In genomic region chr6:13272131-13273046, GRCh38 we compare ENCODE assay signal across 10 cellular contexts. TPM values are rescaled to one million over a fixed set of nuclear protein-coding genes. Genes with fewer than 3 reads are reported as not detected.
A peak's percentile ranks its signal among the peaks of the same experiment; 100 is the strongest.
DNase-seq lines count a peak whose midpoint lies in the region; ATAC-seq and TF ChIP-seq lines count a peak whose summit lies in the region.
"Had no signal": no experiment of that assay in that cellular context is flagged by ENCODE, and none has a peak within 500 bp of the region (broad histone marks: within the 10 kb centered on the region; RNA-seq: fewer than 3 reads in every experiment).

No MANE protein-coding gene starts in this region.

- peak; percentile 42 for DNase-seq in activated effector memory CD4-positive, alpha-beta T cell treated with anti-CD3 and anti-CD28 coated beads, Interleukin-2, amount 50 U/mL, for 16 hours
- DNase-seq in activated effector memory CD4-positive, alpha-beta T cell treated with Interleukin-2 at 50 U/mL for 16 hours = no peak
- DNase-seq in endodermal cell (no peak), retina (no peak)
- no peak for DNase-seq in stimulated activated effector memory CD8-positive, alpha-beta T cell treated with anti-CD3 and anti-CD28 coated beads, Interleukin-12 subunit alpha, Interleukin-12 subunit beta, amount 100 ng/mL, for 72 hours (ENCODE audit: low spot score in 2 of 2)
- DNase-seq in activated CD4-positive, alpha-beta T cell treated with anti-CD3 and anti-CD28 coated beads for 36 hours = no peak

- 91 to 93% methylated on average over 20 to 24 of the region's 24 CpGs for WGBS in endodermal cell (ENCODE audit: insufficient coverage in 1 of 2, insufficient read length in 1 of 2), 2 experiments

- peak; percentile 53 for ATAC-seq in HG03439 (IDR thresholded peaks at IDR 0.05; ENCODE audit: unreplicated experiment)
- no peak for ATAC-seq in stimulated activated effector memory CD8-positive, alpha-beta T cell treated with anti-CD3 and anti-CD28 coated beads, Interleukin-12 subunit alpha, Interleukin-12 subunit beta, amount 100 ng/mL, for 72 hours
- no peak for ATAC-seq in activated CD4-positive, alpha-beta T cell treated with anti-CD3 and anti-CD28 coated beads for 36 hours
- ATAC-seq: A549 had no signal

- H3K27me3 ChIP-seq in endodermal cell (ENCODE audit: control insufficient read depth, insufficient read depth, low read length, poor library complexity, severe bottlenecking) = no peaks in the 10 kb centered on the region

- no peaks in the 10 kb centered on the region for H3K9me3 ChIP-seq in endodermal cell (ENCODE audit: control insufficient read depth, low read length)
- H3K9me3 ChIP-seq: A549 had no signal

- peak overlapping the region; percentile 11 for H3K27ac ChIP-seq in endodermal cell (ENCODE audit: low read depth, low read length)
- H3K27ac ChIP-seq: A549 had no signal

- CTCF ChIA-PET in activated CD4-positive, alpha-beta T cell treated with anti-CD3 and anti-CD28 coated beads for 36 hours (lab: Charles Lee) = interaction anchor here (0.6 to 1.6 kb wide), 4 partner anchors 12 to 61 kb away, joined by 3 to 4 read pairs (median 4); partner anchors contain the start of gene TBC1D7

- H3K36me3 ChIP-seq in endodermal cell (ENCODE audit: control insufficient read depth, insufficient read depth, low read length) = peaks cover 24% of the 10 kb centered on the region

- no peak overlapping the region for H3K27ac Mint-ChIP-seq in endodermal cell
- no peak overlapping the region for H3K27ac Mint-ChIP-seq in stimulated activated naive CD8-positive, alpha-beta T cell treated with anti-CD3 and anti-CD28 coated beads, Interleukin-15, Interleukin-2, amounts not matched to agents 100 ng/mL and 50 ng/mL, for 24 hours
- H3K27ac Mint-ChIP-seq in stimulated activated effector memory CD8-positive, alpha-beta T cell treated with anti-CD3 and anti-CD28 coated beads, Interleukin-12 subunit alpha, Interleukin-12 subunit beta, amount 100 ng/mL, for 72 hours = no peak overlapping the region
- no peak overlapping the region for H3K27ac Mint-ChIP-seq in activated CD4-positive, alpha-beta T cell treated with anti-CD3 and anti-CD28 coated beads for 36 hours
- H3K27ac Mint-ChIP-seq: T-helper 1 cell treated with Interleukin-12 subunit alpha and Interleukin-12 subunit beta and Interleukin-4 antibody, amounts not matched to agents 30 μg/mL and 1 μg/mL, for 36 hours had no signal

- no peaks in the 10 kb centered on the region for H3K36me3 Mint-ChIP-seq in endodermal cell (ENCODE audit: low read depth)
- H3K36me3 Mint-ChIP-seq in stimulated activated naive CD8-positive, alpha-beta T cell treated with anti-CD3 and anti-CD28 coated beads, Interleukin-15, Interleukin-2, amounts not matched to agents 100 ng/mL and 50 ng/mL, for 24 hours (ENCODE audit: low read depth) = peaks cover 5% of the 10 kb centered on the region
- H3K36me3 Mint-ChIP-seq in stimulated activated effector memory CD8-positive, alpha-beta T cell treated with anti-CD3 and anti-CD28 coated beads, Interleukin-12 subunit alpha, Interleukin-12 subunit beta, amount 100 ng/mL, for 72 hours = peaks cover 6% of the 10 kb centered on the region
- H3K36me3 Mint-ChIP-seq in activated CD4-positive, alpha-beta T cell treated with anti-CD3 and anti-CD28 coated beads for 36 hours (ENCODE audit: low read depth) = no peaks in the 10 kb centered on the region

- no peaks in the 10 kb centered on the region for H3K27me3 Mint-ChIP-seq in endodermal cell (ENCODE audit: insufficient read depth)
- H3K27me3 Mint-ChIP-seq in stimulated activated naive CD8-positive, alpha-beta T cell treated with anti-CD3 and anti-CD28 coated beads, Interleukin-15, Interleukin-2, amounts not matched to agents 100 ng/mL and 50 ng/mL, for 24 hours = no peaks in the 10 kb centered on the region
- peaks cover 4% of the 10 kb centered on the region for H3K27me3 Mint-ChIP-seq in activated CD4-positive, alpha-beta T cell treated with anti-CD3 and anti-CD28 coated beads for 36 hours

- no peak overlapping the region for H3K9ac ChIP-seq in endodermal cell (ENCODE audit: extremely low read depth, low read length, poor library complexity, severe bottlenecking)

- no peak overlapping the region for H3K4me3 Mint-ChIP-seq in endodermal cell
- H3K4me3 Mint-ChIP-seq in stimulated activated naive CD8-positive, alpha-beta T cell treated with anti-CD3 and anti-CD28 coated beads, Interleukin-15, Interleukin-2, amounts not matched to agents 100 ng/mL and 50 ng/mL, for 24 hours = peak overlapping the region; percentile 69
- H3K4me3 Mint-ChIP-seq in stimulated activated effector memory CD8-positive, alpha-beta T cell treated with anti-CD3 and anti-CD28 coated beads, Interleukin-12 subunit alpha, Interleukin-12 subunit beta, amount 100 ng/mL, for 72 hours = no peak overlapping the region
- H3K4me3 Mint-ChIP-seq in activated CD4-positive, alpha-beta T cell treated with anti-CD3 and anti-CD28 coated beads for 36 hours = no peak overlapping the region

- no peak for TF ChIP-seq CTCF in endodermal cell (conservative IDR thresholded peaks at IDR 0.05)

- H3K4me1 ChIP-seq in endodermal cell (ENCODE audit: control insufficient read depth, insufficient read depth, low read length) = peaks cover 2% of the 10 kb centered on the region

- H3K4me3 ChIP-seq in endodermal cell (ENCODE audit: low read length) = no peak overlapping the region
- H3K4me3 ChIP-seq: A549 had no signal

- POLR2A ChIA-PET in activated CD4-positive, alpha-beta T cell treated with anti-CD3 and anti-CD28 coated beads for 36 hours (lab: Charles Lee) = no interaction called here

- intact Hi-C loops in activated CD4-positive, alpha-beta T cell treated with anti-CD3 and anti-CD28 coated beads for 36 hours (cut with DNase I, micrococcal nuclease) = no loop called here

- H3K9me3 Mint-ChIP-seq in endodermal cell = no peaks in the 10 kb centered on the region
- no peaks in the 10 kb centered on the region for H3K9me3 Mint-ChIP-seq in stimulated activated naive CD8-positive, alpha-beta T cell treated with anti-CD3 and anti-CD28 coated beads, Interleukin-15, Interleukin-2, amounts not matched to agents 100 ng/mL and 50 ng/mL, for 24 hours
- no peaks in the 10 kb centered on the region for H3K9me3 Mint-ChIP-seq in stimulated activated effector memory CD8-positive, alpha-beta T cell treated with anti-CD3 and anti-CD28 coated beads, Interleukin-12 subunit alpha, Interleukin-12 subunit beta, amount 100 ng/mL, for 72 hours
- H3K9me3 Mint-ChIP-seq in activated CD4-positive, alpha-beta T cell treated with anti-CD3 and anti-CD28 coated beads for 36 hours (ENCODE audit: low read depth) = no peaks in the 10 kb centered on the region
- H3K9me3 Mint-ChIP-seq: T-helper 1 cell treated with Interleukin-12 subunit alpha and Interleukin-12 subunit beta and Interleukin-4 antibody, amounts not matched to agents 30 μg/mL and 1 μg/mL, for 36 hours had no signal

- peaks cover 19% of the 10 kb centered on the region for H3K4me1 Mint-ChIP-seq in endodermal cell
- H3K4me1 Mint-ChIP-seq in stimulated activated naive CD8-positive, alpha-beta T cell treated with anti-CD3 and anti-CD28 coated beads, Interleukin-15, Interleukin-2, amounts not matched to agents 100 ng/mL and 50 ng/mL, for 24 hours (ENCODE audit: low read depth) = peaks cover 40% of the 10 kb centered on the region
- H3K4me1 Mint-ChIP-seq in stimulated activated effector memory CD8-positive, alpha-beta T cell treated with anti-CD3 and anti-CD28 coated beads, Interleukin-12 subunit alpha, Interleukin-12 subunit beta, amount 100 ng/mL, for 72 hours = peaks cover 22% of the 10 kb centered on the region
- H3K4me1 Mint-ChIP-seq in activated CD4-positive, alpha-beta T cell treated with anti-CD3 and anti-CD28 coated beads for 36 hours = peaks cover 21% of the 10 kb centered on the region

RNA-seq across cellular contexts. Expression of gene TBC1D7, which starts 55.9 kb away (rescaled TPM):
- total RNA-seq in endodermal cell = 10 to 100 TPM; 37.7 to 59.0 TPM
- 46.2 TPM for polyA plus RNA-seq in endodermal cell (2013, experiment 1 of 2)
- polyA plus RNA-seq in endodermal cell (2013, experiment 2 of 2) = 46.3 TPM
- 10 to 100 TPM; 13.8 to 16.4 TPM for total RNA-seq in activated CD4-positive, alpha-beta T cell treated with anti-CD3 and anti-CD28 coated beads for 36 hours
